Comparison of ENCODE assay signal across 17 cellular contexts in genomic region chr16:55280622-55281021, GRCh38. TPM values are rescaled to one million over a fixed set of nuclear protein-coding genes. Genes with fewer than 3 reads are reported as not detected.
"Had no signal": no experiment of that assay in that cellular context is flagged by ENCODE, and none has a peak within 500 bp of the region (broad histone marks: within the 10 kb centered on the region; RNA-seq: fewer than 3 reads in every experiment).

No MANE protein-coding gene starts in this region.

- DNase-seq: activated CD4-positive, alpha-beta memory T cell treated with anti-CD3 and anti-CD28 coated beads for 36 hours; activated CD4-positive, alpha-beta T cell treated with anti-CD3 and anti-CD28 coated beads for 1 hour; activated effector memory CD4-positive, alpha-beta T cell treated with anti-CD3 and anti-CD28 coated beads, Interleukin-2, amount 50 U/mL, for 16 hours; activated T-cell treated with anti-CD3 and anti-CD28 coated beads, Interleukin-2, amount 50 U/mL, for 4 hours; amniotic stem cell; effector memory CD8-positive, alpha-beta T cell; immature natural killer cell; left colon; occipital lobe; psoas muscle; stimulated activated CD4-positive, alpha-beta T cell treated with anti-CD3 and anti-CD28 coated beads, Interleukin-2, amount 100 ng/mL, for 24 hours; stimulated activated naive B cell treated with anti-CD40 and anti-IgM and Interleukin-4, amounts not matched to agents 10 μg/mL and 1 μg/mL and 100 μg/mL, for 72 hours had no signal

- H3K36me3 ChIP-seq: tibial nerve had no signal

- H3K4me1 ChIP-seq: psoas muscle had no signal

- H3K4me3 ChIP-seq: lung, psoas muscle, tibial nerve had no signal

- H3K27me3 ChIP-seq: tibial nerve had no signal

- H3K9me3 ChIP-seq: psoas muscle, tibial nerve had no signal

- H3K27ac ChIP-seq: epithelial cell of prostate, psoas muscle, tibial nerve had no signal

RNA-seq across cellular contexts. Expression of gene IRX6, which starts 43.4 kb away (rescaled TPM):
- total RNA-seq: activated CD4-positive, alpha-beta memory T cell treated with anti-CD3 and anti-CD28 coated beads for 36 hours; activated naive CD4-positive, alpha-beta T cell treated with anti-CD3 and anti-CD28 coated beads, Interleukin-2, amount 50 U/mL, for 72 hours; activated T-cell treated with anti-CD3 and anti-CD28 coated beads, Interleukin-2, amount 50 U/mL, for 4 hours; natural killer cell treated with Interleukin-12 subunit alpha and Interleukin-12 subunit beta and Interleukin-15 and Interleukin-18, amount 100 ng/mL, for 72 hours; occipital lobe had no signal
- polyA plus RNA-seq: immature natural killer cell had no signal
